Comparison of ENCODE assay signal across 3 cellular contexts in the genomic region with DNA sequence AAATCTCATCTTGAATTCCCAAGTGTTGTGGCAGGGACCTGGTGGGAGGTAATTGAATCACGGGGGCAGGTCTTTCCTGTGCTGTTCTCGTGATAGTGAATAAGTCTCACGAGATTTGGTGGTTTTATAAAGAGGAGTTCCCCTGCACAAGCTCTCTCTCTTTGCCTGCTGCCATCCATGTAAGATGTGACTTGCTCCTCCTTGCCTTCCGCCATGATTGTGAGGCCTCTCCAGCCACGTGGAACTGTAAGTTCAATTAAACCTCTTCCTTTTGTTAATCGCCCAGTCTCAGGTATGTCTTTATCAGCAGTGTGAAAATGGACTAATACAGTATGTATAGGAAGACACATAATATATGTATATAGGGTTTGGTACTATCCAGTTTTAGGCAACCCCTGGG.
A peak's percentile ranks its signal among the peaks of the same experiment; 100 is the strongest.
DNase-seq lines count a peak whose midpoint lies in the region; ATAC-seq, FAIRE-seq and TF ChIP-seq lines count a peak whose summit lies in the region.
"Not testable (repeated sequence)": the region's sequence is repeated elsewhere in the genome, so short reads cannot be mapped to it uniquely, and the experiment has no call there.

No MANE protein-coding gene starts in this region.

- TF ChIP-seq POLR2A in K562 (conservative IDR thresholded peaks at IDR 0.05); HepG2 (IDR thresholded peaks at IDR 0.05; ENCODE audit: insufficient read depth in 1 of 2, low read depth in 2 of 2, low read length in 2 of 2): not testable (repeated sequence)

- H4K20me1 ChIP-seq in K562 (replicated peaks; ENCODE audit: control insufficient read depth, insufficient read depth, low read length); HepG2 (ENCODE audit: insufficient read depth, low read length): not testable (repeated sequence)

- H3K4me3 ChIP-seq in HEK293 (ENCODE audit: low read depth, low read length); K562; HepG2 (replicated peaks in 1 of 3; ENCODE audit: insufficient read depth in 1 of 3, low read depth in 2 of 3, low read length in 3 of 3): not testable (repeated sequence)

- H2AFZ ChIP-seq in K562 (ENCODE audit: low read depth, low read length); HepG2 (ENCODE audit: low read length): not testable (repeated sequence)

- not testable (repeated sequence) for H3K4me2 ChIP-seq in K562 (ENCODE audit: insufficient read depth, low read length); HepG2 (ENCODE audit: low read depth, low read length)

- CTCF ChIA-PET in HEK293 (lab: Yijun Ruan, JAX); K562 (lab: Yijun Ruan, JAX; ENCODE audit: low intra/inter-chr PET ratio); HepG2 (lab: Yijun Ruan, JAX; ENCODE audit: low intra/inter-chr PET ratio, low total read pairs): not testable (repeated sequence)

- not testable (repeated sequence) for H3K27ac ChIP-seq in HEK293 (ENCODE audit: extremely low read depth, low read depth, low read length); K562 (ENCODE audit: extremely low read depth, low read depth, low read length); HepG2 (ENCODE audit: extremely low read length, insufficient read depth, low read length)

- H3K9ac ChIP-seq in K562 (ENCODE audit: insufficient read depth in 1 of 2, low read depth in 2 of 2, low read length in 2 of 2); HepG2 (ENCODE audit: insufficient read depth, low read depth, low read length): not testable (repeated sequence)

- H3K79me2 ChIP-seq in K562 (ENCODE audit: control insufficient read depth, insufficient read depth, low read length); HepG2 (ENCODE audit: insufficient read depth, low read length): not testable (repeated sequence)

- H3K9me1 ChIP-seq in K562 (ENCODE audit: control insufficient read depth, insufficient read depth, low read length) = not testable (repeated sequence)

- in situ Hi-C loops in K562 (cut with MboI); HepG2 (cut with HindIII; ENCODE audit: extremely low pct_ligation_motif_present, low pct_unique_long_range_greater_than_20kb): not testable (repeated sequence)

- POLR2A ChIA-PET in HEK293 (lab: Yijun Ruan, JAX); K562 (lab: Yijun Ruan, JAX); HepG2 (lab: Yijun Ruan, JAX): not testable (repeated sequence)

- intact Hi-C loops in K562 (cut with micrococcal nuclease); HepG2 (cut with micrococcal nuclease; ENCODE audit: unreplicated experiment): not testable (repeated sequence)

- TF ChIP-seq EP300 in K562 (IDR thresholded peaks at IDR 0.05; ENCODE audit: low read length); HepG2 (IDR thresholded peaks at IDR 0.05; ENCODE audit: low read depth in 2 of 2, low read length in 2 of 2); HepG2 (CRISPR knock-in tag; IDR thresholded peaks at IDR 0.05; ENCODE audit: borderline replicate concordance): not testable (repeated sequence)

- not testable (repeated sequence) for H3K36me3 ChIP-seq in HEK293 (ENCODE audit: control insufficient read depth in 2 of 2, insufficient read depth in 1 of 2, low read length in 2 of 2); K562 (ENCODE audit: control insufficient read depth, insufficient read depth, low read length); HepG2 (replicated peaks in 1 of 2; ENCODE audit: control insufficient read depth in 1 of 2, insufficient read depth in 2 of 2, low read length in 2 of 2)

- FAIRE-seq in K562 (lab: Jason Lieb, UNC); HepG2 (lab: Jason Lieb, UNC): not testable (repeated sequence)

- H3K9me3 ChIP-seq in HEK293 (ENCODE audit: control insufficient read depth, insufficient read depth, low read depth, low read length); K562 (replicated peaks; ENCODE audit: control insufficient read depth, insufficient read depth, low read depth, low read length); HepG2 (ENCODE audit: low read length): not testable (repeated sequence)

- not testable (repeated sequence) for BruUV-seq in K562 (replicated peaks; lab: Mats Ljungman, UMichigan); HepG2 (replicated peaks; lab: Mats Ljungman, UMichigan)

- H3K27me3 ChIP-seq in K562 (ENCODE audit: control insufficient read depth in 2 of 2, insufficient read depth in 2 of 2, low read length in 2 of 2) = peaks cover 21 to 23% of the 10 kb centered on the region in 2 experiments
- peaks cover 0 to 16% of the 10 kb centered on the region in 2 experiments; a peak in 3 of 5 replicates for H3K27me3 ChIP-seq in HepG2 (ENCODE audit: control insufficient read depth in 1 of 2, insufficient read depth in 2 of 2, low read length in 2 of 2)

- not testable (repeated sequence) for TF ChIP-seq RAD21 in K562 (CRISPR knock-in tag; conservative IDR thresholded peaks at IDR 0.05 in 1 of 2, IDR thresholded peaks at IDR 0.05 in 1 of 2); HepG2 (CRISPR knock-in tag; IDR thresholded peaks at IDR 0.05)

- not testable (repeated sequence) for DNase-seq in K562 (ENCODE audit: extremely low read depth in 1 of 4, low spot score in 3 of 4); HepG2 (ENCODE audit: low spot score)

- ATAC-seq in K562, HepG2: not testable (repeated sequence)

- not testable (repeated sequence) for TF ChIP-seq CTCF in HEK293 (tag by site-specific recombination; IDR thresholded peaks at IDR 0.05); K562 (IDR thresholded peaks at IDR 0.05 in 2 of 3, conservative IDR thresholded peaks at IDR 0.05 in 1 of 3; ENCODE audit: insufficient read depth in 2 of 3, low read depth in 1 of 3, low read length in 3 of 3); HepG2 (CRISPR knock-in tag; IDR thresholded peaks at IDR 0.05)

- 2% methylated on average over 6 of the region's 6 CpGs for WGBS in K562 (ENCODE audit: insufficient coverage, low coverage, missing lambda C conversion rate)
- WGBS in HepG2 (ENCODE audit: low lambda C conversion rate) = 15% methylated on average over 6 of the region's 6 CpGs

- H3K4me1 ChIP-seq in HEK293 (ENCODE audit: control insufficient read depth, insufficient read depth, low read length); K562 (replicated peaks in 1 of 2; ENCODE audit: control insufficient read depth in 2 of 2, insufficient read depth in 2 of 2, low read length in 2 of 2); HepG2 (ENCODE audit: insufficient read depth, low read length): not testable (repeated sequence)

TF ChIP-seq in HEK293, 187 proteins besides CTCF, POLR2A, EP300 and RAD21:
- TF ChIP-seq SETDB1 (IDR thresholded peaks at IDR 0.05; ENCODE audit: insufficient read length, low read length) = peak; percentile 63

TF ChIP-seq in K562, 482 proteins besides CTCF, POLR2A, EP300 and RAD21:
- peak; percentile 89 for TF ChIP-seq ZNF431 (CRISPR knock-in tag; IDR thresholded peaks at IDR 0.05)

TF ChIP-seq in HepG2, 621 proteins besides CTCF, POLR2A, EP300 and RAD21:
- TF ChIP-seq ZNF431 (CRISPR knock-in tag; IDR thresholded peaks at IDR 0.05; ENCODE audit: borderline replicate concordance, low read depth) = 0 out of 2 replicates have a peak, but pooled peaks have one; percentile 64
